Comparison of ENCODE assay signal across 8 cellular contexts in genomic region chrX:49171752-49172279, GRCh38. TPM values are rescaled to one million over a fixed set of nuclear protein-coding genes. Genes with fewer than 3 reads are reported as not detected.
DNase-seq lines count a peak whose midpoint lies in the region; ATAC-seq and TF ChIP-seq lines count a peak whose summit lies in the region.

Gene PLP2 (plus strand): TSS chrX:49171898. CDS start chrX:49172001, 103 bp downstream.

- DNase-seq in NCI-H1092 treated with DMSO at 0.1 percent for 48 hours (lab: John Stamatoyannopoulos, UW), result peak; percentile 30
- no peak for DNase-seq in NCI-H1092 (lab: John Stamatoyannopoulos, UW)
- DNase-seq in RWPE2 (ENCODE audit: low spot score), result no peak
- DNase-seq in activated naive CD4-positive, alpha-beta T cell treated with anti-CD3 and anti-CD28 coated beads, Interleukin-2, amount 10 ng/mL, durations not matched to agents 7 days and 5 days, result peak; percentile 75
- peak in 4 of 5 donors; percentile 54 to 73 (median 62) for DNase-seq in heart left ventricle
- DNase-seq in retinal pigment epithelial cell (ENCODE audit: low read depth), result no peak

- H3K4me1 ChIP-seq in RWPE2 (ENCODE audit: insufficient read depth, poor library complexity, severe bottlenecking) (peaks cover 29% of the 10 kb centered on the region), heart left ventricle (peaks cover 0 to 24% (median 6%) of the 10 kb centered on the region in 12 donors)

- H3K4me3 ChIP-seq in RWPE2 (ENCODE audit: severe bottlenecking) (peak within 1 kb of the TSS; percentile 80), heart left ventricle (peak within 1 kb of the TSS; percentile 49 to 82 (median 62)), retinal pigment epithelial cell (ENCODE audit: low read length) (peak within 1 kb of the TSS; percentile 63)

- H3K9me3 ChIP-seq in RWPE2 (ENCODE audit: severe bottlenecking) (no peaks in the 10 kb centered on the region), heart left ventricle (peaks cover 0 to 4% (median 0%) of the 10 kb centered on the region in 12 donors)

- no peaks in the 10 kb centered on the region for H3K9me3 Mint-ChIP-seq in activated naive CD4-positive, alpha-beta T cell treated with anti-CD3 and anti-CD28 coated beads, Interleukin-2, amount 10 ng/mL, durations not matched to agents 7 days and 5 days

- peak within 1 kb of the TSS; percentile 81 for H3K4me3 Mint-ChIP-seq in activated naive CD4-positive, alpha-beta T cell treated with anti-CD3 and anti-CD28 coated beads, Interleukin-2, amount 10 ng/mL, durations not matched to agents 7 days and 5 days

- no peaks in the 10 kb centered on the region for H3K27me3 Mint-ChIP-seq in activated naive CD4-positive, alpha-beta T cell treated with anti-CD3 and anti-CD28 coated beads, Interleukin-2, amount 10 ng/mL, durations not matched to agents 7 days and 5 days

- H3K36me3 ChIP-seq in RWPE2 (ENCODE audit: low read depth) (peaks cover 37% of the 10 kb centered on the region), heart left ventricle (peaks cover 0 to 16% (median 7%) of the 10 kb centered on the region in 9 donors)

- peaks cover 32% of the 10 kb centered on the region for H3K36me3 Mint-ChIP-seq in activated naive CD4-positive, alpha-beta T cell treated with anti-CD3 and anti-CD28 coated beads, Interleukin-2, amount 10 ng/mL, durations not matched to agents 7 days and 5 days

- 0 to 60% (median 25%) methylated on average over 16 to 46 of the region's 46 CpGs for WGBS in heart left ventricle, 4 donors

- H3K4me1 Mint-ChIP-seq in activated naive CD4-positive, alpha-beta T cell treated with anti-CD3 and anti-CD28 coated beads, Interleukin-2, amount 10 ng/mL, durations not matched to agents 7 days and 5 days, result peaks cover 52% of the 10 kb centered on the region

- intact Hi-C loops in heart left ventricle (cut with DNase I), result no loop called here

- CTCF ChIA-PET in activated naive CD4-positive, alpha-beta T cell treated with anti-CD3 and anti-CD28 coated beads, Interleukin-2, amount 10 ng/mL, durations not matched to agents 7 days and 5 days (lab: Charles Lee), result interaction anchor here (2.6 kb wide), 1 partner anchor 21 kb away, joined by 12 read pairs; no protein-coding TSS in a partner anchor

- H3K27me3 ChIP-seq in RWPE2 (ENCODE audit: insufficient read depth, poor library complexity, severe bottlenecking) (no peaks in the 10 kb centered on the region), heart left ventricle (no peaks in the 10 kb centered on the region)

- H3K27ac ChIP-seq in RWPE2 (ENCODE audit: poor library complexity, severe bottlenecking), result peak within 1 kb of the TSS; percentile 92
- peak within 1 kb of the TSS; percentile 11 to 92 (median 84) for H3K27ac ChIP-seq in heart left ventricle

- TF ChIP-seq CTCF in RWPE2 (IDR thresholded peaks at IDR 0.05; ENCODE audit: poor library complexity, severe bottlenecking) (no peak), heart left ventricle (IDR thresholded peaks at IDR 0.05) (no peak), retinal pigment epithelial cell (conservative IDR thresholded peaks at IDR 0.05; ENCODE audit: low read depth, low read length) (no peak)

- ATAC-seq in HG03139 (IDR thresholded peaks at IDR 0.05; ENCODE audit: unreplicated experiment), result peak; percentile 40
- ATAC-seq in RWPE2 (ENCODE audit: low read depth), result peak; percentile 49
- ATAC-seq in heart left ventricle, result peak in 3 of 4 donors; percentile 10 to 55 (median 23)
- no peak for ATAC-seq in HG02938 (IDR thresholded peaks at IDR 0.05; ENCODE audit: unreplicated experiment)

- peak within 1 kb of the TSS; percentile 87 for H3K27ac Mint-ChIP-seq in activated naive CD4-positive, alpha-beta T cell treated with anti-CD3 and anti-CD28 coated beads, Interleukin-2, amount 10 ng/mL, durations not matched to agents 7 days and 5 days

- TF ChIP-seq POLR2A in heart left ventricle (IDR thresholded peaks at IDR 0.05), result peak in 1 of 2 donors; percentile 39

RNA-seq across cellular contexts. Expression of gene PLP2, which starts in this region (rescaled TPM):
- total RNA-seq in heart left ventricle, result 100 to 1,000 TPM in 3 of 9 donors, 10 to 100 TPM in 6; 22.4 to 155 (median 50.4) TPM
- polyA plus RNA-seq in heart left ventricle, result 100 to 1,000 TPM in 1 of 2 donors, 10 to 100 TPM in 1; 63.0 to 373 TPM

Comparison
In these comparisons a context has a peak if more than half of its experiments do, and no peak if none do; other contexts are left out.
1. DNase-seq: peak in NCI-H1092 treated with DMSO at 0.1 percent for 48 hours (single experiment), activated naive CD4-positive, alpha-beta T cell treated with anti-CD3 and anti-CD28 coated beads, Interleukin-2, amount 10 ng/mL, durations not matched to agents 7 days and 5 days (single experiment) and heart left ventricle (4 of 5); none in NCI-H1092 (single experiment), RWPE2 (single experiment) and retinal pigment epithelial cell (single experiment).
2. Peak in every context shown above with its lines, with median percentiles within 50 percentile points of each other: H3K4me3 ChIP-seq.